8 cellular contexts compared by ENCODE assay signal in genomic region chr12:68237068-68237467, GRCh38. TPM values are rescaled to one million over a fixed set of nuclear protein-coding genes. Genes with fewer than 3 reads are reported as not detected.
DNase-seq lines count a peak whose midpoint lies in the region; ATAC-seq and TF ChIP-seq lines count a peak whose summit lies in the region.

No MANE protein-coding gene starts in this region.

- peak overlapping the region; percentile 86 to 98 (median 94) for H3K27ac Mint-ChIP-seq in naive B cell

- no peaks in the 10 kb centered on the region for H3K27me3 ChIP-seq in adipocyte (replicated peaks; ENCODE audit: control insufficient read depth, insufficient read depth, low read length)

- H3K4me1 Mint-ChIP-seq in naive B cell, result peaks cover 26 to 36% (median 30%) of the 10 kb centered on the region in 3 donors

- DNase-seq in Jurkat, Clone E6-1 (ENCODE audit: low read depth, low spot score), result no peak
- peak; percentile 44 for DNase-seq in adipocyte (ENCODE audit: low read depth)
- no peak for DNase-seq in naive B cell
- DNase-seq in NCI-H2029 treated with DMSO at 0.1 percent for 48 hours (lab: John Stamatoyannopoulos, UW), result no peak

- no peaks in the 10 kb centered on the region for H3K36me3 Mint-ChIP-seq in naive B cell

- peak overlapping the region; percentile 14; the same call in 1 of the 2 replicates for H3K27ac ChIP-seq in C4-2B

- no peaks in the 10 kb centered on the region for H3K9me3 ChIP-seq in adipocyte (ENCODE audit: control insufficient read depth, low read length)

- no peaks in the 10 kb centered on the region for H3K36me3 ChIP-seq in adipocyte (ENCODE audit: control insufficient read depth, insufficient read depth, low read length, severe bottlenecking)

- H3K4me1 ChIP-seq in adipocyte (ENCODE audit: control insufficient read depth, insufficient read depth, low read length), result peaks cover 31% of the 10 kb centered on the region

- H3K9ac ChIP-seq in adipocyte (ENCODE audit: low read length), result peak overlapping the region; percentile 23

- H3K4me3 ChIP-seq in Jurkat, Clone E6-1 (ENCODE audit: low read length), result peak overlapping the region; percentile 52
- no peak overlapping the region for H3K4me3 ChIP-seq in adipocyte (ENCODE audit: low read length)

- peak; percentile 32 for TF ChIP-seq CTCF in C4-2B (conservative IDR thresholded peaks at IDR 0.05)

- H3K4me3 Mint-ChIP-seq in naive B cell, result peak overlapping the region; percentile 78 to 96 (median 92)

- H3K9me3 Mint-ChIP-seq in naive B cell, result no peaks in the 10 kb centered on the region

- no peaks in the 10 kb centered on the region for H3K27me3 Mint-ChIP-seq in naive B cell

- ATAC-seq in naive B cell (ENCODE audit: low read depth in 2 of 2), result no peak
- ATAC-seq in GM18868 (IDR thresholded peaks at IDR 0.05; ENCODE audit: unreplicated experiment), result no peak
- no peak for ATAC-seq in HG02642 (IDR thresholded peaks at IDR 0.05; ENCODE audit: poor library complexity, unreplicated experiment)
- ATAC-seq in HG03135 (IDR thresholded peaks at IDR 0.05; ENCODE audit: unreplicated experiment), result no peak

RNA-seq across cellular contexts. Expression of gene IL26, which starts 11.5 kb away (rescaled TPM):
- polyA plus RNA-seq in Jurkat, Clone E6-1 (2012; ENCODE audit: insufficient read depth, insufficient read length), result 0.82 TPM
- polyA plus RNA-seq in naive B cell (ENCODE audit: low read depth in 6 of 6), result not detected

RNA-seq across cellular contexts. Expression of gene IL22, which starts 16.3 kb away (rescaled TPM):
- not detected for polyA plus RNA-seq in Jurkat, Clone E6-1 (2012; ENCODE audit: insufficient read depth, insufficient read length)
- polyA plus RNA-seq in naive B cell (ENCODE audit: low read depth in 6 of 6), result not detected
